In genomic region chr2:86441789-86442641, GRCh38 we compare ENCODE assay signal across 8 cellular contexts.
DNase-seq lines count a peak whose midpoint lies in the region; ATAC-seq and TF ChIP-seq lines count a peak whose summit lies in the region.

No MANE protein-coding gene starts in this region.

- H3K27ac ChIP-seq in layer of hippocampus (ENCODE audit: low read depth, low read length) = peak overlapping the region; percentile 93

- H3K4me3 ChIP-seq in choroid plexus epithelial cell (ENCODE audit: low read depth, low read length) = peak overlapping the region; percentile 83

- DNase-seq in DMS79 (lab: John Stamatoyannopoulos, UW) = peak; percentile 21
- peak; percentile 56 for DNase-seq in NCI-H146 (lab: John Stamatoyannopoulos, UW)
- DNase-seq in activated CD4-positive, alpha-beta T cell treated with anti-CD3 and anti-CD28 coated beads for 4 hours = peak; percentile 62 to 65
- peak; percentile 69 for DNase-seq in choroid plexus epithelial cell (ENCODE audit: low read depth)
- peak; percentile 60 for DNase-seq in stimulated activated CD4-positive, alpha-beta T cell treated with anti-CD3 and anti-CD28 coated beads, Interleukin-1b, Interleukin-23, amount 100 ng/mL, for 48 hours
- DNase-seq in middle frontal gyrus (ENCODE audit: extremely low spot score, low spot score) = no peak

- H3K27me3 ChIP-seq in layer of hippocampus (ENCODE audit: control insufficient read depth, insufficient read depth, low read length) = no peaks in the 10 kb centered on the region

- TF ChIP-seq CTCF in choroid plexus epithelial cell (conservative IDR thresholded peaks at IDR 0.05; ENCODE audit: low read depth, low read length) = no peak

- peak; percentile 21 for ATAC-seq in GM21825 (IDR thresholded peaks at IDR 0.05; ENCODE audit: unreplicated experiment)
